ENCODE assay signal across 20 cellular contexts in the genomic region with DNA sequence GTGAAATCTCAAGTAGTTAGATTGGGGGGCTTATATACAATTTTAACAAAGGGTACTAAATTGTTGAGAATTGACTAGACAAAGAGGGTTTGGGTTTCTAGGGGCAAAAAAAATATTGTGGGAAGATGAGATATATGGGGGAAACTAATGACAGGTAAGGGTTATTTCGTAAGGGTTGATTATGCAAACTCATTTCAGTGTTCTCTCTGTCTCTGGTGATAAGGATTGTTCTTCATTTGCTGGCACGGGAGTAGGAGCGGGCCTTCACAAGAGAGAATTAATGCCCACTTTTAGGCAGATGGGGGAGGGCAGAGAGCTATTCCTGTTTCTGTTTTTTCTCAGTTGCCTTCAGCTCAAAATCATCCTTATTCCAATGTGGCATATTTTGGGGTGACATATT.
"Had no signal": no experiment of that assay in that cellular context is flagged by ENCODE, and none has a peak within 500 bp of the region (broad histone marks: within the 10 kb centered on the region; RNA-seq: fewer than 3 reads in every experiment).

No MANE protein-coding gene starts in this region.

- H3K27ac ChIP-seq: heart left ventricle, pancreas, psoas muscle, right lobe of liver, suprapubic skin, thyroid gland had no signal

- FAIRE-seq: pancreas, urothelium cell line had no signal

- H3K27me3 ChIP-seq: heart left ventricle, pancreas, right lobe of liver, suprapubic skin, thyroid gland had no signal

- H3K9me3 ChIP-seq: heart left ventricle, pancreas, psoas muscle, right lobe of liver, suprapubic skin, thyroid gland had no signal

- ATAC-seq: effector memory CD8-positive, alpha-beta T cell; heart left ventricle; left colon; left ventricle myocardium superior; pancreas; psoas muscle; right lobe of liver; stimulated activated effector memory CD8-positive, alpha-beta T cell treated with anti-CD3 and anti-CD28 coated beads, Interleukin-12 subunit alpha, Interleukin-12 subunit beta, amount 100 ng/mL, for 72 hours; stimulated activated naive CD8-positive, alpha-beta T cell treated with anti-CD3 and anti-CD28 coated beads, Interleukin-15, Interleukin-2, amounts not matched to agents 100 U/mL and 50 U/mL, for 24 hours had no signal

- H3K4me3 ChIP-seq: heart left ventricle, lung, pancreas, psoas muscle, right lobe of liver, suprapubic skin, thyroid gland had no signal

- H3K4me1 ChIP-seq: heart left ventricle, pancreas, psoas muscle, right lobe of liver, suprapubic skin, thyroid gland had no signal

- DNase-seq: effector memory CD8-positive, alpha-beta T cell; foreskin melanocyte; heart left ventricle; hippocampal formation; left colon; left ventricle myocardium superior; naive B cell; occipital lobe; pancreas; psoas muscle; retina; right lobe of liver; stimulated activated CD4-positive, alpha-beta T cell treated with anti-CD3 and anti-CD28 coated beads, Interleukin-4, amount 100 ng/mL, for 1 hour; stimulated activated CD8-positive, alpha-beta memory T cell treated with anti-CD3 and anti-CD28 coated beads, Interleukin-4, amount 100 ng/mL, for 48 hours; stimulated activated naive CD8-positive, alpha-beta T cell treated with anti-CD3 and anti-CD28 coated beads, Interleukin-15, Interleukin-2, amounts not matched to agents 100 U/mL and 50 U/mL, for 24 hours; thyroid gland had no signal

- H3K36me3 ChIP-seq: heart left ventricle, pancreas, right lobe of liver, suprapubic skin, thyroid gland had no signal
